In genomic region chr6:33273129-33273923, GRCh38 we compare ENCODE assay signal across 7 cellular contexts. TPM values are rescaled to one million over a fixed set of nuclear protein-coding genes. Genes with fewer than 3 reads are reported as not detected.
DNase-seq lines count a peak whose midpoint lies in the region; ATAC-seq and TF ChIP-seq lines count a peak whose summit lies in the region.

No MANE protein-coding gene starts in this region.

- H2BK15ac ChIP-seq in H9 (ENCODE audit: low read depth, low read length), result no peak overlapping the region

- no peak overlapping the region for H4K5ac ChIP-seq in H9 (ENCODE audit: insufficient read length, low read depth, low read length)

- peaks cover 35 to 51% of the 10 kb centered on the region in 2 experiments for H3K4me1 Mint-ChIP-seq in H9
- H3K4me1 Mint-ChIP-seq in T-cell, result peaks cover 66 to 79% (median 68%) of the 10 kb centered on the region in 3 donors

- H3K27ac ChIP-seq in H9 (ENCODE audit: insufficient read length, low read depth, low read length) (peak overlapping the region; percentile 59), thyroid gland (no peak overlapping the region)

- H3K56ac ChIP-seq in H9 (ENCODE audit: insufficient read length, low read depth, low read length), result no peak overlapping the region

- H3T11ph ChIP-seq in H9 (ENCODE audit: low read length), result no peak overlapping the region

- no peak overlapping the region for H2AK5ac ChIP-seq in H9 (ENCODE audit: insufficient read length, low read length)

- H3K4me1 ChIP-seq in H9 (ENCODE audit: insufficient read depth, low read length), result no peaks in the 10 kb centered on the region; the same call in 1 of the 2 replicates
- peaks cover 44% of the 10 kb centered on the region for H3K4me1 ChIP-seq in skeletal muscle satellite cell (ENCODE audit: control insufficient read depth, insufficient read depth, low read length)
- peaks cover 28 to 56% of the 10 kb centered on the region in 2 donors for H3K4me1 ChIP-seq in thyroid gland

- DNase-seq in H9, result no peak
- no peak for DNase-seq in T-cell
- DNase-seq in fibroblast of pulmonary artery (ENCODE audit: low read depth), result no peak
- DNase-seq in stimulated activated CD4-positive, alpha-beta T cell treated with anti-CD3 and anti-CD28 coated beads, Interleukin-2, amount 100 ng/mL, for 24 hours, result no peak
- no peak for DNase-seq in thyroid gland

- no peaks in the 10 kb centered on the region; the same call in 1 of the 2 replicates for H3K27me3 Mint-ChIP-seq in H9 (ENCODE audit: low read depth)
- no peaks in the 10 kb centered on the region for H3K27me3 Mint-ChIP-seq in T-cell

- H4K8ac ChIP-seq in H9 (replicated peaks; ENCODE audit: insufficient read length, low read depth, low read length), result no peak overlapping the region

- no peaks in the 10 kb centered on the region for H3K27me3 ChIP-seq in H9 (ENCODE audit: insufficient read depth, low read length)
- no peaks in the 10 kb centered on the region for H3K27me3 ChIP-seq in skeletal muscle satellite cell (ENCODE audit: control insufficient read depth, insufficient read depth, low read length)
- H3K27me3 ChIP-seq in thyroid gland, result no peaks in the 10 kb centered on the region

- H3K9ac ChIP-seq in H9 (ENCODE audit: extremely low read depth, insufficient read length, low read length) (peak overlapping the region; percentile 99), skeletal muscle satellite cell (ENCODE audit: low read depth, low read length) (peak overlapping the region; percentile 97)

- H3K23ac ChIP-seq in H9 (ENCODE audit: insufficient read length, low read depth, low read length), result no peak overlapping the region

- no peak overlapping the region for H2BK12ac ChIP-seq in H9 (ENCODE audit: insufficient read length, low read depth, low read length)

- H3K4me3 ChIP-seq in fibroblast of pulmonary artery (replicated peaks; ENCODE audit: low read depth, low read length) (peak overlapping the region; percentile 100), skeletal muscle satellite cell (ENCODE audit: low read length) (peak overlapping the region; percentile 88), thyroid gland (replicated peaks in 1 of 3) (no peak overlapping the region)

- H3K18ac ChIP-seq in H9 (ENCODE audit: insufficient read length, low read depth, low read length), result no peak overlapping the region

- no peaks in the 10 kb centered on the region for H3K9me3 ChIP-seq in H9 (ENCODE audit: control insufficient read depth, low read depth, low read length)
- H3K9me3 ChIP-seq in skeletal muscle satellite cell (replicated peaks; ENCODE audit: low read length), result no peaks in the 10 kb centered on the region
- H3K9me3 ChIP-seq in thyroid gland, result no peaks in the 10 kb centered on the region

- no peak overlapping the region for H3K14ac ChIP-seq in H9 (ENCODE audit: insufficient read depth, low read length)

- H4K91ac ChIP-seq in H9 (ENCODE audit: insufficient read length, low read depth, low read length), result no peak overlapping the region

- peaks cover 23% of the 10 kb centered on the region; the same call in 1 of the 2 replicates for H3K79me2 ChIP-seq in H9 (ENCODE audit: insufficient read depth, low read length)

- ATAC-seq in T-cell (replicated peaks in 1 of 4) (no peak), HG03196 (IDR thresholded peaks at IDR 0.05; ENCODE audit: unreplicated experiment) (no peak)

- CTCF ChIA-PET in T-cell (lab: Charles Lee), result no interaction called here

- peaks cover 13% of the 10 kb centered on the region for H3K23me2 ChIP-seq in H9 (ENCODE audit: insufficient read length, low read depth, low read length, poor library complexity, severe bottlenecking)

- H3K36me3 ChIP-seq in skeletal muscle satellite cell (ENCODE audit: insufficient read depth, low read length) (peaks cover 69% of the 10 kb centered on the region), thyroid gland (peaks cover 24 to 32% of the 10 kb centered on the region in 2 donors)

- TF ChIP-seq CTCF in H9 (conservative IDR thresholded peaks at IDR 0.05), result no peak
- TF ChIP-seq CTCF in fibroblast of pulmonary artery (IDR thresholded peaks at IDR 0.05; ENCODE audit: low read length, missing control alignments), result no peak
- no peak for TF ChIP-seq CTCF in thyroid gland (IDR thresholded peaks at IDR 0.05)

- H3K9me3 Mint-ChIP-seq in H9, result no peaks in the 10 kb centered on the region; a peak in 1 of 5 replicates
- no peaks in the 10 kb centered on the region for H3K9me3 Mint-ChIP-seq in T-cell

- H3K4me3 Mint-ChIP-seq in H9 (peak overlapping the region; percentile 89 to 94), T-cell (peak overlapping the region; percentile 92 to 98 (median 94))

- intact Hi-C loops in thyroid gland (cut with DNase I), result no loop called here

- no peak overlapping the region for H2BK20ac ChIP-seq in H9 (ENCODE audit: low read depth, low read length, poor library complexity, severe bottlenecking)

- no peak overlapping the region for H3K4ac ChIP-seq in H9 (ENCODE audit: low read depth, low read length)

- H3K36me3 Mint-ChIP-seq in H9 (ENCODE audit: insufficient read depth in 1 of 3, low read depth in 3 of 3) (peaks cover 36 to 62% (median 60%) of the 10 kb centered on the region in 3 experiments), T-cell (peaks cover 44% of the 10 kb centered on the region)

- WGBS in H9 (ENCODE audit: extremely low coverage, insufficient read length, low lambda C conversion rate), result no CpG with 5 or more reads among the region's 11 CpGs
- WGBS in thyroid gland, 2 donors, result 72 to 76% methylated on average over 11 of the region's 11 CpGs

- POLR2A ChIA-PET in T-cell (lab: Charles Lee), result interaction anchor here in 1 of 2 donors (0.5 kb wide), 1 partner anchor 70 kb away, joined by 3 read pairs; no protein-coding TSS in a partner anchor

- no peak overlapping the region for H2BK120ac ChIP-seq in H9 (ENCODE audit: low read depth, low read length, poor library complexity, severe bottlenecking)

- H2AFZ ChIP-seq in H9 (ENCODE audit: low read length), result no peak overlapping the region

- H3K27ac Mint-ChIP-seq in H9 (peak overlapping the region; percentile 93 to 100 (median 100); a peak in 5 of 7 replicates), T-cell (peak overlapping the region; percentile 98 to 99)

- no peaks in the 10 kb centered on the region for H3K79me1 ChIP-seq in H9 (ENCODE audit: insufficient read depth, low read depth, low read length, poor library complexity, severe bottlenecking)

- H2BK5ac ChIP-seq in H9 (ENCODE audit: insufficient read length, low read length), result no peak overlapping the region

- peak overlapping the region; percentile 86 for H3K4me2 ChIP-seq in H9 (ENCODE audit: insufficient read depth, insufficient read length, low read length)
- H3K4me2 ChIP-seq in skeletal muscle satellite cell (ENCODE audit: low read length), result peak overlapping the region; percentile 98

- TF ChIP-seq POLR2A in thyroid gland (IDR thresholded peaks at IDR 0.05), result no peak

- no peaks in the 10 kb centered on the region for H4K20me1 ChIP-seq in H9 (ENCODE audit: control insufficient read depth, insufficient read depth, insufficient read length)

RNA-seq across cellular contexts. Expression of gene RPS18, which starts 1.5 kb away (rescaled TPM):
- total RNA-seq in H9 (2021) (3,216 and 3,296 TPM in 2 replicates), T-cell (1,000 to 10,000 TPM; 3,249 to 4,871 (median 4,590) TPM), thyroid gland (1,000 to 10,000 TPM; 1,790 to 3,429 (median 2,432) TPM)
- 2,522 and 4,168 TPM in 2 replicates for total RNA-seq in skeletal muscle satellite cell (2012; rRNA removed)

RNA-seq across cellular contexts. Expression of gene VPS52, which starts 1.6 kb away (rescaled TPM):
- total RNA-seq in H9 (2021) (46.9 and 47.1 TPM in 2 replicates), T-cell (100 to 1,000 TPM in 1 of 5 donors, 10 to 100 TPM in 4; 81.4 to 100 (median 87.6) TPM), thyroid gland (10 to 100 TPM; 45.5 to 64.8 (median 54.8) TPM)
- total RNA-seq in skeletal muscle satellite cell (2012; rRNA removed), result 27.1 TPM in 2 replicates

RNA-seq across cellular contexts. Expression of gene B3GALT4, which starts 3.6 kb away (rescaled TPM):
- total RNA-seq in H9 (2021) (3.2 and 3.4 TPM in 2 replicates), T-cell (10 to 100 TPM; 12.2 to 47.2 (median 40.4) TPM), thyroid gland (10 to 100 TPM; 10.5 to 19.8 (median 16.4) TPM)
- total RNA-seq in skeletal muscle satellite cell (2012; rRNA removed), result 0.66 and 1.0 TPM in 2 replicates

RNA-seq across cellular contexts. Expression of gene WDR46, which starts 15.7 kb away (rescaled TPM):
- 99.2 and 110 TPM in 2 replicates for total RNA-seq in H9 (2021)
- 10 to 100 TPM; 38.3 to 74.4 (median 60.4) TPM for total RNA-seq in T-cell
- total RNA-seq in skeletal muscle satellite cell (2012; rRNA removed), result 108 and 128 TPM in 2 replicates
- total RNA-seq in thyroid gland, result 10 to 100 TPM; 25.8 to 63.9 (median 45.2) TPM

RNA-seq across cellular contexts. Expression of gene PFDN6, which starts 16.1 kb away (rescaled TPM):
- total RNA-seq in H9 (2021) (85.8 and 90.7 TPM in 2 replicates), T-cell (10 to 100 TPM; 16.1 to 51.4 (median 40.5) TPM), thyroid gland (10 to 100 TPM; 29.1 to 51.9 (median 35.6) TPM)
- total RNA-seq in skeletal muscle satellite cell (2012; rRNA removed), result 43.2 and 46.1 TPM in 2 replicates

Comparison
In these comparisons a context has a peak if more than half of its experiments do, and no peak if none do; other contexts are left out.
1. H3K4me3 ChIP-seq: peak in fibroblast of pulmonary artery (single experiment) and skeletal muscle satellite cell (single experiment); none in thyroid gland (0 of 3).